ENCODE assay signal across 19 cellular contexts in the genomic region with DNA sequence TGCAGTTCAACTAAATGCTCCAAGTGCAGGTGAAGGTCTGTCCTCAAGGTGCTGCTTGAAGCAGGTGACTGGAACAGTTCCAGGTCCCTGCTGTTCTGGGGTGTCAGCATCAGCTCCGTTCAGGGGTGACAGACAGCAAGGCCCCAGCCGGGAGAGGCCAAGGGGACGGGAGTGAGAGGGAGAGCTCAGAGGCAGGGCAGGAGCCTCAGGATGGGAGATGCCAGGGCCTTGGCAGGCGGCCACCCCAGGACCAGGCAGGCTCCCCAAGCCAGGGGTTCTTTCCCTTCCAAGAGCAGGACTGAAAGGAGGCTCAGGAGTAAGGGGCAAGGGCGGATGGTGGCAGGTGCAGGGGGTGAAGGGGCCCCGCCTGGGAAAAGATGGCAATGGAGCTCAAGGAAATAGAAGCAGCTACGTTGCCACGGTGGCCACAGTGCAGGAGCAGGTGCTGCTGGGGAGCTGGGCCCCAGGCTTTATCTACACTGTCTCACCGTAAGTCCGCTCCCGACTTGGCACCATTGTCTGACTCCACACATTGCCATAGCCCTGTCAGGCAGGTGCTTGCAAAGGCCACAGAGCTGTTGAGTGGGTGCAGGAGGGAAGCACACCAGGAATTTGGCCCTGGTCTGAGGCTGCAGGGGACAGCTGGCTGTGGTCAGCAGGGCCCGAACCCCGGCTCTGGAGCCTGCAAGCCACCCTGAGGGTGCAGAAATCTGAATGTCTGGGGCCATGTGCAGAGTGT. TPM values are rescaled to one million over a fixed set of nuclear protein-coding genes. Genes with fewer than 3 reads are reported as not detected.
A peak's percentile ranks its signal among the peaks of the same experiment; 100 is the strongest.
DNase-seq lines count a peak whose midpoint lies in the region; ATAC-seq, FAIRE-seq and TF ChIP-seq lines count a peak whose summit lies in the region.
"Had no signal": no experiment of that assay in that cellular context is flagged by ENCODE, and none has a peak within 500 bp of the region (broad histone marks: within the 10 kb centered on the region; RNA-seq: fewer than 3 reads in every experiment).

No MANE protein-coding gene starts in this region.

- H3K4me1 ChIP-seq in colonic mucosa (peaks cover 7% of the 10 kb centered on the region), small intestine (ENCODE audit: control insufficient read depth in 2 of 2, insufficient read depth in 1 of 2, low read depth in 1 of 2, low read length in 1 of 2) (no peaks in the 10 kb centered on the region)

- ATAC-seq in GM21390 (IDR thresholded peaks at IDR 0.05; ENCODE audit: unreplicated experiment) (no peak), HG02571 (IDR thresholded peaks at IDR 0.05; ENCODE audit: unreplicated experiment) (no peak)
- ATAC-seq: activated naive CD4-positive, alpha-beta T cell treated with anti-CD3 and anti-CD28 coated beads, Interleukin-2, amount 50 U/mL, for 72 hours; stimulated activated naive CD8-positive, alpha-beta T cell treated with anti-CD3 and anti-CD28 coated beads, Interleukin-15, Interleukin-2, amounts not matched to agents 100 U/mL and 50 U/mL, for 24 hours had no signal

- H3K27me3 ChIP-seq in colonic mucosa (no peaks in the 10 kb centered on the region), small intestine (ENCODE audit: control insufficient read depth in 2 of 2, insufficient read depth in 2 of 2, low read length in 2 of 2) (no peaks in the 10 kb centered on the region)
- H3K27me3 ChIP-seq: MG63 had no signal

- no peak overlapping the region for H3K4me3 ChIP-seq in colonic mucosa
- no peak overlapping the region for H3K4me3 ChIP-seq in small intestine (ENCODE audit: low read depth in 1 of 2, low read length in 2 of 2)
- H3K4me3 ChIP-seq: MG63 had no signal

- H3K36me3 ChIP-seq in colonic mucosa (no peaks in the 10 kb centered on the region), small intestine (ENCODE audit: control insufficient read depth in 2 of 2, insufficient read depth in 2 of 2, low read length in 2 of 2) (no peaks in the 10 kb centered on the region)
- H3K36me3 ChIP-seq: MG63 had no signal

- intact Hi-C loops in colonic mucosa (cut with DNase I) = loop anchor here (10.0 kb wide), 1 partner anchor 730 kb away; no protein-coding TSS in a partner anchor

- no peak overlapping the region for H3K27ac ChIP-seq in colonic mucosa
- H3K27ac ChIP-seq in small intestine (ENCODE audit: low read depth in 1 of 2, low read length in 1 of 2) = no peak overlapping the region

- DNase-seq in NCI-H748 (lab: John Stamatoyannopoulos, UW; ENCODE audit: unreplicated experiment) = peak; percentile 17
- no peak for DNase-seq in NCI-H748 treated with DMSO at 0.1 percent for 48 hours (lab: John Stamatoyannopoulos, UW)
- peak; percentile 97 for DNase-seq in NCI-H1105 (lab: John Stamatoyannopoulos, UW)
- peak; percentile 30 for DNase-seq in colonic mucosa
- peak; percentile 63 for DNase-seq in small intestine
- no peak for DNase-seq in amygdala (lab: John Stamatoyannopoulos, UW)
- DNase-seq: ACHN; activated CD4-positive, alpha-beta T cell treated with anti-CD3 and anti-CD28 coated beads, Interleukin-2, amount 50 U/mL, for 1 hour; activated T-cell treated with anti-CD3 and anti-CD28 coated beads, Interleukin-2, amount 50 U/mL, for 48 hours; foreskin melanocyte; H7; MG63; NCI-H2029; NK-92 treated with Interleukin-12 subunit alpha and Interleukin-12 subunit beta, amount 100 ng/mL, for 24 hours; stimulated activated CD4-positive, alpha-beta T cell treated with anti-CD3 and anti-CD28 coated beads, Interleukin-15, amount 100 ng/mL, for 24 hours; stimulated activated naive CD8-positive, alpha-beta T cell treated with anti-CD3 and anti-CD28 coated beads, Interleukin-15, Interleukin-2, amounts not matched to agents 100 U/mL and 50 U/mL, for 24 hours had no signal

- H3K9me3 ChIP-seq in colonic mucosa = no peaks in the 10 kb centered on the region
- no peaks in the 10 kb centered on the region for H3K9me3 ChIP-seq in small intestine (ENCODE audit: control insufficient read depth, low read depth)
- H3K9me3 ChIP-seq: MG63 had no signal

- WGBS in small intestine, 3 donors = 14 to 63% (median 31%) methylated on average over 13 of the region's 13 CpGs

- no peak for FAIRE-seq in small intestine (lab: Jason Lieb, UNC)

- no peak for TF ChIP-seq CTCF in colonic mucosa (IDR thresholded peaks at IDR 0.05)

- H3K9ac ChIP-seq in colonic mucosa (ENCODE audit: low read depth in 2 of 2, low read length in 2 of 2) = no peak overlapping the region

RNA-seq across cellular contexts. Expression of a gene that starts 43.1 kb away (rescaled TPM):
- total RNA-seq in colonic mucosa = 10 to 100 TPM; 14.2 to 15.7 TPM
- polyA plus RNA-seq in small intestine = 10 to 100 TPM; 20.5 to 55.9 (median 41.9) TPM

RNA-seq across cellular contexts. Expression of a gene that starts 43.1 kb away (rescaled TPM):
- total RNA-seq in colonic mucosa = 1 to 10 TPM; 1.4 to 2.2 TPM
- polyA plus RNA-seq in small intestine = 1 to 10 TPM in 2 of 3 donors, under 1 TPM in 1; 0.89 to 1.6 (median 1.4) TPM

Comparison
In these comparisons a context has a peak if more than half of its experiments do, and no peak if none do; other contexts are left out.
1. DNase-seq: peak in NCI-H748 (single experiment), NCI-H1105 (single experiment), colonic mucosa (single experiment) and small intestine (single experiment); none in NCI-H748 treated with DMSO at 0.1 percent for 48 hours (single experiment) and amygdala (0 of 56).